In genomic region chr11:108543316-108543955, GRCh38 we compare ENCODE assay signal across 27 cellular contexts.
"Had no signal": no experiment of that assay in that cellular context is flagged by ENCODE, and none has a peak within 500 bp of the region (broad histone marks: within the 10 kb centered on the region; RNA-seq: fewer than 3 reads in every experiment).

No MANE protein-coding gene starts in this region.

- H3K9me3 Mint-ChIP-seq: activated T-cell treated with anti-CD3 and anti-CD28 coated beads, Interleukin-2, amount 50 U/mL, for 24 hours; activated T-helper 17 cell treated with anti-CD3 and anti-CD28 coated beads, Interleukin-2, amount 50 U/mL, for 72 hours; natural killer cell; stimulated activated naive B cell treated with anti-CD40 and anti-IgM and Interleukin-4, amounts not matched to agents 10 μg/mL and 1 μg/mL and 100 μg/mL, for 72 hours had no signal

- H3K4me1 Mint-ChIP-seq: activated T-helper 17 cell treated with anti-CD3 and anti-CD28 coated beads, Interleukin-2, amount 50 U/mL, for 72 hours; stimulated activated naive B cell treated with anti-CD40 and anti-IgM and Interleukin-4, amounts not matched to agents 10 μg/mL and 1 μg/mL and 100 μg/mL, for 72 hours had no signal

- H3K36me3 ChIP-seq: brain microvascular endothelial cell, esophagus muscularis mucosa, gastrocnemius medialis, stomach, tibial artery had no signal

- ATAC-seq: activated T-helper 17 cell treated with anti-CD3 and anti-CD28 coated beads, Interleukin-2, amount 50 U/mL, for 72 hours; gastrocnemius medialis; left colon; natural killer cell; sciatic nerve; stimulated activated naive B cell treated with anti-CD40 and anti-IgM and Interleukin-4, amounts not matched to agents 10 μg/mL and 1 μg/mL and 100 μg/mL, for 72 hours had no signal

- H3K36me3 Mint-ChIP-seq: natural killer cell; stimulated activated naive B cell treated with anti-CD40 and anti-IgM and Interleukin-4, amounts not matched to agents 10 μg/mL and 1 μg/mL and 100 μg/mL, for 72 hours had no signal

- H3K9me3 ChIP-seq: esophagus muscularis mucosa, gastrocnemius medialis, stomach, tibial artery had no signal

- H3K4me3 ChIP-seq: esophagus muscularis mucosa, gastrocnemius medialis, smooth muscle cell, stomach, tibial artery had no signal

- H3K27me3 ChIP-seq: brain microvascular endothelial cell, esophagus muscularis mucosa, gastrocnemius medialis, stomach, tibial artery had no signal

- H3K4me3 Mint-ChIP-seq: activated T-cell treated with anti-CD3 and anti-CD28 coated beads, Interleukin-2, amount 50 U/mL, for 24 hours; activated T-helper 17 cell treated with anti-CD3 and anti-CD28 coated beads, Interleukin-2, amount 50 U/mL, for 72 hours; natural killer cell; stimulated activated naive B cell treated with anti-CD40 and anti-IgM and Interleukin-4, amounts not matched to agents 10 μg/mL and 1 μg/mL and 100 μg/mL, for 72 hours had no signal

- H3K4me1 ChIP-seq: esophagus muscularis mucosa, gastrocnemius medialis, tibial artery had no signal

- H3K27ac Mint-ChIP-seq: activated T-cell treated with anti-CD3 and anti-CD28 coated beads, Interleukin-2, amount 50 U/mL, for 24 hours; activated T-helper 17 cell treated with anti-CD3 and anti-CD28 coated beads, Interleukin-2, amount 50 U/mL, for 72 hours; natural killer cell; stimulated activated naive B cell treated with anti-CD40 and anti-IgM and Interleukin-4, amounts not matched to agents 10 μg/mL and 1 μg/mL and 100 μg/mL, for 72 hours had no signal

- H3K27ac ChIP-seq: brain microvascular endothelial cell, esophagus muscularis mucosa, gastrocnemius medialis, stomach, tibial artery had no signal

- H3K4me2 ChIP-seq: smooth muscle cell had no signal

- DNase-seq: activated CD4-positive, alpha-beta T cell treated with anti-CD3 and anti-CD28 coated beads for 4 hours; activated CD4-positive, alpha-beta T cell treated with anti-CD3 and anti-CD28 coated beads, Interleukin-2, amount 50 U/mL, for 4 hours; activated CD8-positive, alpha-beta memory T cell treated with anti-CD3 and anti-CD28 coated beads, Interleukin-2, amount 50 U/mL, for 48 hours; activated gamma-delta T cell treated with Interleukin-2 at 50 U/mL for 16 hours; activated naive CD4-positive, alpha-beta T cell treated with anti-CD3 and anti-CD28 coated beads, Interleukin-2, amount 50 U/mL, for 16 hours; activated T-cell treated with anti-CD3 and anti-CD28 coated beads, Interleukin-2, amount 50 U/mL, for 24 hours; amniotic stem cell; brain microvascular endothelial cell; caudate nucleus; gastrocnemius medialis; head of caudate nucleus; hippocampal formation; kidney; left colon; mammary epithelial cell; midbrain; natural killer cell; posterior cingulate gyrus; retina; stimulated activated CD4-positive, alpha-beta T cell treated with anti-CD3 and anti-CD28 coated beads, Interleukin-2, amount 100 ng/mL, for 24 hours; stimulated activated naive B cell treated with anti-CD40 and anti-IgM and Interleukin-4, amounts not matched to agents 10 μg/mL and 1 μg/mL and 100 μg/mL, for 72 hours; stomach; tibial artery had no signal

- H3K27me3 Mint-ChIP-seq: activated T-cell treated with anti-CD3 and anti-CD28 coated beads, Interleukin-2, amount 50 U/mL, for 24 hours; activated T-helper 17 cell treated with anti-CD3 and anti-CD28 coated beads, Interleukin-2, amount 50 U/mL, for 72 hours had no signal
